8 cellular contexts compared by ENCODE assay signal in genomic region chr2:106159867-106160785, GRCh38. TPM values are rescaled to one million over a fixed set of nuclear protein-coding genes. Genes with fewer than 3 reads are reported as not detected.
DNase-seq lines count a peak whose midpoint lies in the region; ATAC-seq and TF ChIP-seq lines count a peak whose summit lies in the region.

No MANE protein-coding gene starts in this region.

- no peak overlapping the region for H3K4me3 ChIP-seq in BE2C (ENCODE audit: low read depth, low read length)
- H3K4me3 ChIP-seq in MM.1S (ENCODE audit: low read length), result no peak overlapping the region

- H3K27ac ChIP-seq in MM.1S (ENCODE audit: low read length), result no peak overlapping the region

- no peaks in the 10 kb centered on the region for H3K4me1 ChIP-seq in BE2C
- no peaks in the 10 kb centered on the region for H3K4me1 ChIP-seq in MM.1S (ENCODE audit: low read length)

- H3K4me3 Mint-ChIP-seq in dendritic cell treated with granulocyte-macrophage colony-stimulating factor and Interleukin-4, amounts not matched to agents 40 ng/mL and 50 ng/mL, for 4 days, result peak overlapping the region; percentile 32

- intact Hi-C loops in dendritic cell treated with granulocyte-macrophage colony-stimulating factor and Interleukin-4, amounts not matched to agents 40 ng/mL and 50 ng/mL, for 4 days (cut with micrococcal nuclease), result no loop called here

- H2AFZ ChIP-seq in MM.1S (ENCODE audit: low read length), result no peak overlapping the region

- DNase-seq in T-helper 22 cell (ENCODE audit: low read depth), result peak; percentile 58
- DNase-seq in stimulated activated CD8-positive, alpha-beta memory T cell treated with anti-CD3 and anti-CD28 coated beads, Interleukin-15, amount 100 ng/mL, for 1 hour (ENCODE audit: low read depth), result peak; percentile 32
- DNase-seq in medulla oblongata (ENCODE audit: extremely low spot score), result no peak
- no peak for DNase-seq in BE2C
- no peak for DNase-seq in COLO829 (ENCODE audit: low spot score)
- no peak for DNase-seq in MM.1S

- H3K9me3 Mint-ChIP-seq in dendritic cell treated with granulocyte-macrophage colony-stimulating factor and Interleukin-4, amounts not matched to agents 40 ng/mL and 50 ng/mL, for 4 days, result peaks cover under 1% of the 10 kb centered on the region

- H3K27me3 ChIP-seq in BE2C, result no peaks in the 10 kb centered on the region
- no peaks in the 10 kb centered on the region for H3K27me3 ChIP-seq in MM.1S (replicated peaks; ENCODE audit: insufficient read depth, low read length)

- H3K9me2 ChIP-seq in MM.1S (replicated peaks; ENCODE audit: insufficient read depth, low read length), result no peaks in the 10 kb centered on the region

- TF ChIP-seq CTCF in BE2C (IDR thresholded peaks at IDR 0.05; ENCODE audit: low read depth, low read length) (no peak), MM.1S (IDR thresholded peaks at IDR 0.05; ENCODE audit: low read length) (no peak)

- no peaks in the 10 kb centered on the region for H3K27me3 Mint-ChIP-seq in dendritic cell treated with granulocyte-macrophage colony-stimulating factor and Interleukin-4, amounts not matched to agents 40 ng/mL and 50 ng/mL, for 4 days

- no peaks in the 10 kb centered on the region for H3F3A ChIP-seq in MM.1S (ENCODE audit: insufficient read depth, low read length)

- no peak overlapping the region for H3K4me2 ChIP-seq in MM.1S (ENCODE audit: low read depth, low read length)

- peak; percentile 37 for ATAC-seq in GM21619 (IDR thresholded peaks at IDR 0.05; ENCODE audit: unreplicated experiment)

- H3K9me3 ChIP-seq in BE2C (no peaks in the 10 kb centered on the region), MM.1S (replicated peaks; ENCODE audit: insufficient read depth, low read length) (no peaks in the 10 kb centered on the region)

- H3K36me3 Mint-ChIP-seq in dendritic cell treated with granulocyte-macrophage colony-stimulating factor and Interleukin-4, amounts not matched to agents 40 ng/mL and 50 ng/mL, for 4 days (ENCODE audit: low read depth), result peaks cover 52% of the 10 kb centered on the region

- no peaks in the 10 kb centered on the region for H3K36me3 ChIP-seq in BE2C
- H3K36me3 ChIP-seq in MM.1S (replicated peaks; ENCODE audit: insufficient read depth, low read length), result no peaks in the 10 kb centered on the region

- H3K27ac Mint-ChIP-seq in dendritic cell treated with granulocyte-macrophage colony-stimulating factor and Interleukin-4, amounts not matched to agents 40 ng/mL and 50 ng/mL, for 4 days, result peak overlapping the region; percentile 18

- H3K79me2 ChIP-seq in MM.1S (ENCODE audit: low read length), result no peaks in the 10 kb centered on the region

- no peaks in the 10 kb centered on the region for H4K20me1 ChIP-seq in MM.1S (ENCODE audit: insufficient read depth, low read length)

- H3K4me1 Mint-ChIP-seq in dendritic cell treated with granulocyte-macrophage colony-stimulating factor and Interleukin-4, amounts not matched to agents 40 ng/mL and 50 ng/mL, for 4 days (ENCODE audit: low read depth), result peaks cover 22% of the 10 kb centered on the region

- no peak overlapping the region for H3K9ac ChIP-seq in MM.1S (ENCODE audit: low read length)

RNA-seq across cellular contexts. Expression of gene UXS1, which starts 34.0 kb away (rescaled TPM):
- polyA plus RNA-seq in BE2C (2012; ENCODE audit: insufficient read depth, insufficient read length, low read depth), result 42.1 TPM

Comparison
In these comparisons a context has a peak if more than half of its experiments do, and no peak if none do; other contexts are left out.
1. DNase-seq: peak in T-helper 22 cell (single experiment) and stimulated activated CD8-positive, alpha-beta memory T cell treated with anti-CD3 and anti-CD28 coated beads, Interleukin-15, amount 100 ng/mL, for 1 hour (single experiment); none in medulla oblongata (single experiment), BE2C (single experiment), COLO829 (single experiment) and MM.1S (single experiment).